20 cellular contexts compared by ENCODE assay signal in genomic region chr2:2623939-2624338, GRCh38.
"Had no signal": no experiment of that assay in that cellular context is flagged by ENCODE, and none has a peak within 500 bp of the region (broad histone marks: within the 10 kb centered on the region; RNA-seq: fewer than 3 reads in every experiment).

No MANE protein-coding gene starts in this region.

- DNase-seq: colonic mucosa; effector CD8-positive, alpha-beta T cell; foreskin melanocyte; left ventricle myocardium superior; lower lobe of right lung; naive thymus-derived CD4-positive, alpha-beta T cell; stimulated activated CD4-positive, alpha-beta T cell treated with anti-CD3 and anti-CD28 coated beads, Interleukin-12 subunit alpha, Interleukin-12 subunit beta, amount 100 ng/mL, for 4 hours; stimulated activated CD4-positive, alpha-beta T cell treated with anti-CD3 and anti-CD28 coated beads, Interleukin-1b, Interleukin-23, amount 100 ng/mL, for 48 hours; stimulated activated CD4-positive, alpha-beta T cell treated with anti-CD3 and anti-CD28 coated beads, Interleukin-4, amount 100 ng/mL, for 1 hour; stimulated activated CD8-positive, alpha-beta memory T cell treated with anti-CD3 and anti-CD28 coated beads, Interleukin-4, amount 100 ng/mL, for 48 hours; stimulated activated naive CD4-positive, alpha-beta T cell; stimulated activated naive CD8-positive, alpha-beta T cell treated with anti-CD3 and anti-CD28 coated beads, Interleukin-15, amount 100 ng/mL, for 72 hours; testis; tibial artery had no signal

- H2AFZ ChIP-seq: neural progenitor cell, parathyroid adenoma had no signal

- H3K27ac ChIP-seq: colonic mucosa, epithelial cell of prostate, lower lobe of right lung, neural progenitor cell, parathyroid adenoma, prostate gland, right atrium auricular region, testis, tibial artery had no signal

- H3K4me2 ChIP-seq: neural progenitor cell, smooth muscle cell had no signal

- H3K79me2 ChIP-seq: parathyroid adenoma had no signal

- H3K9me3 ChIP-seq: colonic mucosa, lower lobe of right lung, prostate gland, right atrium auricular region, testis had no signal

- H3K4me1 ChIP-seq: colonic mucosa, lower lobe of right lung, neural progenitor cell, parathyroid adenoma, prostate gland, right atrium auricular region, testis, tibial artery had no signal

- H3K9ac ChIP-seq: neural progenitor cell, parathyroid adenoma had no signal

- H3K36me3 ChIP-seq: colonic mucosa, lower lobe of right lung, neural progenitor cell, prostate gland, right atrium auricular region, tibial artery had no signal

- H3K4me3 ChIP-seq: colonic mucosa, lower lobe of right lung, neural progenitor cell, prostate gland, right atrium auricular region, smooth muscle cell, testis, tibial artery had no signal

- H3K27me3 ChIP-seq: colonic mucosa, neural progenitor cell, right atrium auricular region, testis, tibial artery had no signal
